Comparison of ENCODE assay signal across 15 cellular contexts in genomic region chr5:178068293-178068692, GRCh38. TPM values are rescaled to one million over a fixed set of nuclear protein-coding genes. Genes with fewer than 3 reads are reported as not detected.
A peak's percentile ranks its signal among the peaks of the same experiment; 100 is the strongest.
DNase-seq lines count a peak whose midpoint lies in the region; ATAC-seq and TF ChIP-seq lines count a peak whose summit lies in the region.
"Had no signal": no experiment of that assay in that cellular context is flagged by ENCODE, and none has a peak within 500 bp of the region (broad histone marks: within the 10 kb centered on the region; RNA-seq: fewer than 3 reads in every experiment).

No MANE protein-coding gene starts in this region.

- peak overlapping the region; percentile 31 for H3K27ac Mint-ChIP-seq in activated CD4-positive, alpha-beta T cell treated with anti-CD3 and anti-CD28 coated beads, Interleukin-2, amount 10 ng/mL, durations not matched to agents 7 days and 5 days
- peak overlapping the region; percentile 43 for H3K27ac Mint-ChIP-seq in stimulated activated naive B cell treated with anti-CD40 and anti-IgM and Interleukin-4, amounts not matched to agents 10 μg/mL and 1 μg/mL and 100 μg/mL, for 72 hours
- H3K27ac Mint-ChIP-seq: activated CD4-positive, alpha-beta T cell treated with anti-CD3 and anti-CD28 coated beads for 36 hours; activated T-helper 17 cell treated with anti-CD3 and anti-CD28 coated beads, Interleukin-2, amount 50 U/mL, for 72 hours had no signal

- no peaks in the 10 kb centered on the region for H3K79me2 ChIP-seq in osteoblast (ENCODE audit: insufficient read depth, low read length)

- H3K27ac ChIP-seq in SJCRH30 (peak overlapping the region; percentile 66), osteoblast (ENCODE audit: low read depth, low read length) (no peak overlapping the region)
- H3K27ac ChIP-seq: ovary, transverse colon had no signal

- POLR2A ChIA-PET in activated CD4-positive, alpha-beta T cell treated with anti-CD3 and anti-CD28 coated beads, Interleukin-2, amount 10 ng/mL, durations not matched to agents 7 days and 5 days (lab: Charles Lee), result no interaction called here

- H3K9me3 Mint-ChIP-seq in activated CD4-positive, alpha-beta T cell treated with anti-CD3 and anti-CD28 coated beads, Interleukin-2, amount 10 ng/mL, durations not matched to agents 7 days and 5 days, result no peaks in the 10 kb centered on the region
- H3K9me3 Mint-ChIP-seq in stimulated activated naive B cell treated with anti-CD40 and anti-IgM and Interleukin-4, amounts not matched to agents 10 μg/mL and 1 μg/mL and 100 μg/mL, for 72 hours, result no peaks in the 10 kb centered on the region
- H3K9me3 Mint-ChIP-seq: activated T-helper 17 cell treated with anti-CD3 and anti-CD28 coated beads, Interleukin-2, amount 50 U/mL, for 72 hours had no signal

- H2AFZ ChIP-seq in osteoblast (ENCODE audit: low read length), result no peak overlapping the region

- no peak overlapping the region for H3K4me2 ChIP-seq in osteoblast (ENCODE audit: insufficient read depth, low read length)

- no peak for TF ChIP-seq CTCF in osteoblast (IDR thresholded peaks at IDR 0.05; ENCODE audit: extremely low read depth, low read depth, low read length)

- H3K4me3 ChIP-seq in SJCRH30, result no peak overlapping the region
- H3K4me3 ChIP-seq in osteoblast (ENCODE audit: insufficient read depth, low read length), result no peak overlapping the region
- H3K4me3 ChIP-seq: ovary, transverse colon had no signal

- no peaks in the 10 kb centered on the region for H4K20me1 ChIP-seq in osteoblast (ENCODE audit: insufficient read depth, low read length)

- H3K27me3 ChIP-seq in SJCRH30, result no peaks in the 10 kb centered on the region
- peaks cover 16% of the 10 kb centered on the region for H3K27me3 ChIP-seq in osteoblast (ENCODE audit: insufficient read depth, low read length)
- H3K27me3 ChIP-seq: ovary had no signal

- H3K27me3 Mint-ChIP-seq in activated CD4-positive, alpha-beta T cell treated with anti-CD3 and anti-CD28 coated beads, Interleukin-2, amount 10 ng/mL, durations not matched to agents 7 days and 5 days, result peaks cover 9% of the 10 kb centered on the region
- no peaks in the 10 kb centered on the region for H3K27me3 Mint-ChIP-seq in stimulated activated naive B cell treated with anti-CD40 and anti-IgM and Interleukin-4, amounts not matched to agents 10 μg/mL and 1 μg/mL and 100 μg/mL, for 72 hours
- H3K27me3 Mint-ChIP-seq: activated CD4-positive, alpha-beta T cell treated with anti-CD3 and anti-CD28 coated beads for 36 hours; activated T-helper 17 cell treated with anti-CD3 and anti-CD28 coated beads, Interleukin-2, amount 50 U/mL, for 72 hours had no signal

- H3K36me3 ChIP-seq in SJCRH30 (no peaks in the 10 kb centered on the region), osteoblast (ENCODE audit: insufficient read depth, low read length) (no peaks in the 10 kb centered on the region)
- H3K36me3 ChIP-seq: ovary, transverse colon had no signal

- H3K36me3 Mint-ChIP-seq in activated CD4-positive, alpha-beta T cell treated with anti-CD3 and anti-CD28 coated beads, Interleukin-2, amount 10 ng/mL, durations not matched to agents 7 days and 5 days (ENCODE audit: low read depth), result no peaks in the 10 kb centered on the region
- H3K36me3 Mint-ChIP-seq in stimulated activated naive B cell treated with anti-CD40 and anti-IgM and Interleukin-4, amounts not matched to agents 10 μg/mL and 1 μg/mL and 100 μg/mL, for 72 hours, result no peaks in the 10 kb centered on the region

- peak; percentile 69 to 75 for ATAC-seq in stimulated activated naive B cell treated with anti-CD40 and anti-IgM and Interleukin-4, amounts not matched to agents 10 μg/mL and 1 μg/mL and 100 μg/mL, for 72 hours (replicated peaks)
- ATAC-seq: activated CD4-positive, alpha-beta T cell treated with anti-CD3 and anti-CD28 coated beads for 36 hours; activated T-helper 17 cell treated with anti-CD3 and anti-CD28 coated beads, Interleukin-2, amount 50 U/mL, for 72 hours had no signal

- no peak overlapping the region for H3K4me3 Mint-ChIP-seq in activated CD4-positive, alpha-beta T cell treated with anti-CD3 and anti-CD28 coated beads, Interleukin-2, amount 10 ng/mL, durations not matched to agents 7 days and 5 days
- H3K4me3 Mint-ChIP-seq in stimulated activated naive B cell treated with anti-CD40 and anti-IgM and Interleukin-4, amounts not matched to agents 10 μg/mL and 1 μg/mL and 100 μg/mL, for 72 hours, result no peak overlapping the region
- H3K4me3 Mint-ChIP-seq: activated CD4-positive, alpha-beta T cell treated with anti-CD3 and anti-CD28 coated beads for 36 hours; activated T-helper 17 cell treated with anti-CD3 and anti-CD28 coated beads, Interleukin-2, amount 50 U/mL, for 72 hours had no signal

- CTCF ChIA-PET in activated CD4-positive, alpha-beta T cell treated with anti-CD3 and anti-CD28 coated beads, Interleukin-2, amount 10 ng/mL, durations not matched to agents 7 days and 5 days (lab: Charles Lee), result interaction anchor here (1.6 kb wide), 1 partner anchor 22 kb away, joined by 6 read pairs; no protein-coding TSS in a partner anchor

- peaks cover 5% of the 10 kb centered on the region for H3K4me1 Mint-ChIP-seq in activated CD4-positive, alpha-beta T cell treated with anti-CD3 and anti-CD28 coated beads, Interleukin-2, amount 10 ng/mL, durations not matched to agents 7 days and 5 days
- peaks cover 14 to 23% of the 10 kb centered on the region in 2 donors for H3K4me1 Mint-ChIP-seq in stimulated activated naive B cell treated with anti-CD40 and anti-IgM and Interleukin-4, amounts not matched to agents 10 μg/mL and 1 μg/mL and 100 μg/mL, for 72 hours
- H3K4me1 Mint-ChIP-seq: activated T-helper 17 cell treated with anti-CD3 and anti-CD28 coated beads, Interleukin-2, amount 50 U/mL, for 72 hours had no signal

- H3K4me1 ChIP-seq in SJCRH30, result peaks cover 14% of the 10 kb centered on the region
- H3K4me1 ChIP-seq in osteoblast (ENCODE audit: insufficient read depth, low read length), result no peaks in the 10 kb centered on the region
- H3K4me1 ChIP-seq: transverse colon had no signal

- H3K9me3 ChIP-seq in SJCRH30 (replicated peaks) (no peaks in the 10 kb centered on the region), osteoblast (ENCODE audit: low read depth, low read length) (no peaks in the 10 kb centered on the region)
- H3K9me3 ChIP-seq: ovary, transverse colon had no signal

- DNase-seq in activated CD4-positive, alpha-beta T cell treated with anti-CD3 and anti-CD28 coated beads, Interleukin-2, amount 10 ng/mL, durations not matched to agents 7 days and 5 days, result no peak
- DNase-seq in activated CD4-positive, alpha-beta T cell treated with anti-CD3 and anti-CD28 coated beads for 48 hours, result no peak
- peak; percentile 55 for DNase-seq in NCI-H2107 (lab: John Stamatoyannopoulos, UW)
- peak; percentile 94 for DNase-seq in SJCRH30
- peak; percentile 12 for DNase-seq in stimulated activated naive B cell treated with anti-CD40 and anti-IgM and Interleukin-4, amounts not matched to agents 10 μg/mL and 1 μg/mL and 100 μg/mL, for 72 hours
- DNase-seq in osteoblast (ENCODE audit: insufficient read length, low spot score, missing footprints), result no peak
- DNase-seq in middle frontal gyrus (ENCODE audit: extremely low spot score, low spot score), result no peak
- no peak for DNase-seq in activated CD4-positive, CD25-positive, alpha-beta regulatory T cell (lab: John Stamatoyannopoulos, UW)
- DNase-seq: activated CD4-positive, alpha-beta T cell treated with anti-CD3 and anti-CD28 coated beads for 36 hours; DMS153; H7; ovary; stimulated activated CD4-positive, alpha-beta T cell treated with anti-CD3 and anti-CD28 coated beads, Interleukin-12 subunit alpha, Interleukin-12 subunit beta, amount 100 ng/mL, for 4 hours; transverse colon had no signal

RNA-seq across cellular contexts. Expression of gene N4BP3, which starts 45.0 kb away (rescaled TPM):
- 1 to 10 TPM; 1.3 to 1.5 TPM for total RNA-seq in activated CD4-positive, alpha-beta T cell treated with anti-CD3 and anti-CD28 coated beads, Interleukin-2, amount 10 ng/mL, durations not matched to agents 7 days and 5 days
- 43.8 and 45.8 TPM in 2 replicates for total RNA-seq in SJCRH30 (2014; rRNA removed; shearing (Covaris generic))
- under 0.01 TPM in 2 replicates for total RNA-seq in osteoblast

Comparison
In these comparisons a context has a peak if more than half of its experiments do, and no peak if none do; other contexts are left out.
1. DNase-seq: peak in NCI-H2107 (single experiment), SJCRH30 (2 of 2) and stimulated activated naive B cell treated with anti-CD40 and anti-IgM and Interleukin-4, amounts not matched to agents 10 μg/mL and 1 μg/mL and 100 μg/mL, for 72 hours (single experiment); none in activated CD4-positive, alpha-beta T cell treated with anti-CD3 and anti-CD28 coated beads, Interleukin-2, amount 10 ng/mL, durations not matched to agents 7 days and 5 days (single experiment), activated CD4-positive, alpha-beta T cell treated with anti-CD3 and anti-CD28 coated beads for 48 hours (single experiment), osteoblast (single experiment), middle frontal gyrus (single experiment) and activated CD4-positive, CD25-positive, alpha-beta regulatory T cell (0 of 4).
2. RNA of gene N4BP3, which starts 45.0 kb away (total RNA-seq): 43.8 to 45.8 TPM in SJCRH30; 1.3 to 1.5 TPM in activated CD4-positive, alpha-beta T cell treated with anti-CD3 and anti-CD28 coated beads, Interleukin-2, amount 10 ng/mL, durations not matched to agents 7 days and 5 days and under 0.01 TPM in osteoblast; every median in the first group is over 10 times any median in the second.